6 cellular contexts compared by ENCODE assay signal in genomic region chr9:109283012-109283411, GRCh38.
"Had no signal": no experiment of that assay in that cellular context is flagged by ENCODE, and none has a peak within 500 bp of the region (broad histone marks: within the 10 kb centered on the region; RNA-seq: fewer than 3 reads in every experiment).

No MANE protein-coding gene starts in this region.

- H3K4me3 ChIP-seq: GM23338, K562 had no signal

- H3K9me3 Mint-ChIP-seq: GM23338, H9 had no signal

- H3K27ac Mint-ChIP-seq: GM23338 had no signal

- DNase-seq: H9, HCEC 1CT, IMR-90, KG1 had no signal

- ATAC-seq: GM23338, K562 had no signal

- H3K4me3 Mint-ChIP-seq: GM23338, H9 had no signal
